12 cellular contexts compared by ENCODE assay signal in genomic region chr1:221157026-221157761, GRCh38.
DNase-seq lines count a peak whose midpoint lies in the region; ATAC-seq and TF ChIP-seq lines count a peak whose summit lies in the region.
"Had no signal": no experiment of that assay in that cellular context is flagged by ENCODE, and none has a peak within 500 bp of the region (broad histone marks: within the 10 kb centered on the region; RNA-seq: fewer than 3 reads in every experiment).

No MANE protein-coding gene starts in this region.

- no peak for DNase-seq in central memory CD8-positive, alpha-beta T cell (ENCODE audit: low spot score in 2 of 2)
- no peak for DNase-seq in T1000 (lab: John Stamatoyannopoulos, UW)
- no peak for DNase-seq in EL
- no peak for DNase-seq in Caco-2
- DNase-seq: activated CD4-positive, alpha-beta T cell treated with anti-CD3 and anti-CD28 coated beads, Interleukin-2, amount 50 U/mL, for 48 hours; stimulated activated CD4-positive, alpha-beta T cell treated with anti-CD3 and anti-CD28 coated beads, Interleukin-15, amount 100 ng/mL, for 24 hours; trophoblast cell had no signal

- TF ChIP-seq EP300 in gastroesophageal sphincter (IDR thresholded peaks at IDR 0.05), result no peak

- H3K4me3 ChIP-seq in gastroesophageal sphincter, result no peak overlapping the region
- no peak overlapping the region for H3K4me3 ChIP-seq in Caco-2 (ENCODE audit: low read depth, low read length)

- no peak overlapping the region for H3K27ac Mint-ChIP-seq in central memory CD8-positive, alpha-beta T cell (ENCODE audit: low read depth)
- no peak overlapping the region for H3K27ac Mint-ChIP-seq in Caco-2 (ENCODE audit: unreplicated experiment)
- H3K27ac Mint-ChIP-seq: brain had no signal

- peaks cover 14% of the 10 kb centered on the region for H3K27me3 Mint-ChIP-seq in central memory CD8-positive, alpha-beta T cell
- H3K27me3 Mint-ChIP-seq in Caco-2 (ENCODE audit: insufficient read depth, unreplicated experiment), result peaks cover 3% of the 10 kb centered on the region
- H3K27me3 Mint-ChIP-seq: brain had no signal

- H3K9me3 ChIP-seq in gastroesophageal sphincter (no peaks in the 10 kb centered on the region), Caco-2 (no peaks in the 10 kb centered on the region)

- no peaks in the 10 kb centered on the region for H3K27me3 ChIP-seq in gastroesophageal sphincter
- no peaks in the 10 kb centered on the region for H3K27me3 ChIP-seq in Caco-2 (replicated peaks; ENCODE audit: control insufficient read depth, insufficient read depth, low read length)

- TF ChIP-seq POLR2A in gastroesophageal sphincter (IDR thresholded peaks at IDR 0.05), result no peak

- H3K4me1 ChIP-seq in gastroesophageal sphincter (peaks cover 0 to under 1% (median 0%) of the 10 kb centered on the region in 3 donors), Caco-2 (no peaks in the 10 kb centered on the region)

- intact Hi-C loops in Caco-2 (cut with micrococcal nuclease; ENCODE audit: unreplicated experiment), result no loop called here

- no peaks in the 10 kb centered on the region for H3K36me3 Mint-ChIP-seq in central memory CD8-positive, alpha-beta T cell (ENCODE audit: insufficient read depth)
- H3K36me3 Mint-ChIP-seq in Caco-2 (ENCODE audit: insufficient read depth, unreplicated experiment), result no peaks in the 10 kb centered on the region
- H3K36me3 Mint-ChIP-seq: brain had no signal

- TF ChIP-seq CTCF in gastroesophageal sphincter (IDR thresholded peaks at IDR 0.05) (no peak), Caco-2 (IDR thresholded peaks at IDR 0.05; ENCODE audit: insufficient read depth in 1 of 2, low read depth in 1 of 2, low read length in 1 of 2, severe bottlenecking in 1 of 2, unreplicated experiment in 1 of 2) (no peak)

- CTCF ChIA-PET in Caco-2 (lab: Charles Lee), result no interaction called here

- H3K36me3 ChIP-seq in gastroesophageal sphincter (no peaks in the 10 kb centered on the region), Caco-2 (ENCODE audit: control insufficient read depth, insufficient read depth, low read length) (no peaks in the 10 kb centered on the region)

- POLR2A ChIA-PET in Caco-2 (lab: Charles Lee), result no interaction called here

- ATAC-seq in GM18867 (IDR thresholded peaks at IDR 0.05; ENCODE audit: unreplicated experiment), result peak; percentile 99
- peak; percentile 93 for ATAC-seq in HG02588 (IDR thresholded peaks at IDR 0.05; ENCODE audit: unreplicated experiment)
- ATAC-seq in HG03521 (IDR thresholded peaks at IDR 0.05; ENCODE audit: unreplicated experiment), result peak; percentile 97
- ATAC-seq in central memory CD8-positive, alpha-beta T cell (replicated peaks; ENCODE audit: extremely low read depth, poor library complexity, severe bottlenecking), result peak; percentile 36
- no peak for ATAC-seq in gastroesophageal sphincter

- H3K4me1 Mint-ChIP-seq in central memory CD8-positive, alpha-beta T cell, result no peaks in the 10 kb centered on the region
- H3K4me1 Mint-ChIP-seq in Caco-2 (ENCODE audit: low read depth, unreplicated experiment), result no peaks in the 10 kb centered on the region
- H3K4me1 Mint-ChIP-seq: brain had no signal

- no peak overlapping the region for H3K4me3 Mint-ChIP-seq in central memory CD8-positive, alpha-beta T cell
- H3K4me3 Mint-ChIP-seq in Caco-2 (ENCODE audit: unreplicated experiment), result no peak overlapping the region
- H3K4me3 Mint-ChIP-seq: brain had no signal

- H3K27ac ChIP-seq in gastroesophageal sphincter, result no peak overlapping the region

- BruUV-seq in Caco-2 (replicated peaks; lab: Mats Ljungman, UMichigan), result no TSS peak

- peaks cover 4% of the 10 kb centered on the region for H3K9me3 Mint-ChIP-seq in central memory CD8-positive, alpha-beta T cell
- H3K9me3 Mint-ChIP-seq in Caco-2 (ENCODE audit: unreplicated experiment), result no peaks in the 10 kb centered on the region
- H3K9me3 Mint-ChIP-seq: brain had no signal

- WGBS in gastroesophageal sphincter (ENCODE audit: low coverage in 1 of 2), 2 donors, result 65 to 68% methylated on average over 6 of the region's 6 CpGs
